ENCODE assay signal across 16 cellular contexts in the genomic region with DNA sequence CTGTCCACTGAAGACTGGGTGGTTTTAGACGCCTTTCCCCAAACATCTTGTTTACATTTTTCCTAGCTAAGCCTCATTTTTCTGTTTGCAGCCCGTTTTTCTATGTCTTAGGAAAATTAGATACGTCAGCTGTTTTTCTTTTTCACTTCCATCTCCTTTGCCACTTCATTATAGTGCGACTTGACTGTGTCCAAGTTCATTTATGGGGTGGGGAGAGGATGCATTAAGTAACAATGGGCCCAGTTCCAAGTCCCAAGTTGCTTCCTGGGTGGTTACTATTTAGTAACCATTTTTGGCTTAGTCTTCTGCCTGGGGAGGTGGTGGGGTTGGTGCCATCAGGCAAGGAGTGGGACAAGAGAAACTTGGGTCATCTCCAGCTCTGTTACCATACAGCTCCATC.
DNase-seq lines count a peak whose midpoint lies in the region; ATAC-seq and TF ChIP-seq lines count a peak whose summit lies in the region.
"Had no signal": no experiment of that assay in that cellular context is flagged by ENCODE, and none has a peak within 500 bp of the region (broad histone marks: within the 10 kb centered on the region; RNA-seq: fewer than 3 reads in every experiment).

No MANE protein-coding gene starts in this region.

- intact Hi-C loops in testis (cut with DNase I; ENCODE audit: low total_unique reads), result no loop called here

- DNase-seq in AML-193 (lab: John Stamatoyannopoulos, UW), result peak; percentile 53 to 55
- DNase-seq in RPMI7951 (ENCODE audit: low read depth), result peak; percentile 57
- peak; percentile 8 for DNase-seq in fibroblast of peridontal ligament (ENCODE audit: extremely low read depth)
- no peak for DNase-seq in nephron progenitor cell
- no peak for DNase-seq in testis
- DNase-seq in GDM1 (lab: John Stamatoyannopoulos, UW), result no peak
- DNase-seq in HFFc6, result no peak
- DNase-seq: activated CD4-positive, alpha-beta T cell treated with anti-CD3 and anti-CD28 coated beads, Interleukin-2, amount 10 ng/mL, durations not matched to agents 24 days and 14 days; COR-L47; EL; foreskin fibroblast; kidney; NCI-H1436; NCI-H2171 treated with DMSO at 0.1 percent for 48 hours had no signal

- no peaks in the 10 kb centered on the region for H3K36me3 ChIP-seq in testis (ENCODE audit: low read depth, missing control alignments)

- H3K4me1 Mint-ChIP-seq in nephron progenitor cell (peaks cover 15% of the 10 kb centered on the region), HFFc6 (ENCODE audit: low read depth) (peaks cover 57% of the 10 kb centered on the region)

- no peaks in the 10 kb centered on the region for H3K9me3 ChIP-seq in testis

- no peak for TF ChIP-seq CTCF in nephron progenitor cell (IDR thresholded peaks at IDR 0.05)
- no peak for TF ChIP-seq CTCF in testis (IDR thresholded peaks at IDR 0.05)
- no peak for TF ChIP-seq CTCF in HFFc6 (IDR thresholded peaks at IDR 0.05)

- no peak overlapping the region for H3K27ac ChIP-seq in testis

- peaks cover 19% of the 10 kb centered on the region for H3K36me3 Mint-ChIP-seq in nephron progenitor cell (ENCODE audit: low read depth)
- peaks cover 40% of the 10 kb centered on the region for H3K36me3 Mint-ChIP-seq in HFFc6 (ENCODE audit: low read depth)

- ATAC-seq in GM18868 (IDR thresholded peaks at IDR 0.05; ENCODE audit: unreplicated experiment), result no peak

- peaks cover 8% of the 10 kb centered on the region for H3K4me1 ChIP-seq in testis

- no peak for TF ChIP-seq POLR2A in testis (IDR thresholded peaks at IDR 0.05)

- H3K27me3 Mint-ChIP-seq in nephron progenitor cell (ENCODE audit: low read depth, poor library complexity), result peaks cover 4% of the 10 kb centered on the region
- peaks cover under 1% of the 10 kb centered on the region; the same call in 1 of the 2 replicates for H3K27me3 Mint-ChIP-seq in HFFc6 (ENCODE audit: insufficient read depth)
- H3K27me3 Mint-ChIP-seq: activated CD4-positive, alpha-beta T cell treated with anti-CD3 and anti-CD28 coated beads, Interleukin-2, amount 10 ng/mL, durations not matched to agents 24 days and 14 days had no signal

- H3K4me3 ChIP-seq in testis, result no peak overlapping the region

- H3K9me3 Mint-ChIP-seq in nephron progenitor cell (no peaks in the 10 kb centered on the region), HFFc6 (no peaks in the 10 kb centered on the region)
- H3K9me3 Mint-ChIP-seq: activated CD4-positive, alpha-beta T cell treated with anti-CD3 and anti-CD28 coated beads, Interleukin-2, amount 10 ng/mL, durations not matched to agents 24 days and 14 days; T-helper 1 cell treated with Interleukin-12 subunit alpha and Interleukin-12 subunit beta and Interleukin-4 antibody, amounts not matched to agents 30 μg/mL and 1 μg/mL, for 36 hours had no signal

- no peak overlapping the region for H3K4me3 Mint-ChIP-seq in nephron progenitor cell
- H3K4me3 Mint-ChIP-seq in HFFc6, result no peak overlapping the region
- H3K4me3 Mint-ChIP-seq: activated CD4-positive, alpha-beta T cell treated with anti-CD3 and anti-CD28 coated beads, Interleukin-2, amount 10 ng/mL, durations not matched to agents 24 days and 14 days; T-helper 1 cell treated with Interleukin-12 subunit alpha and Interleukin-12 subunit beta and Interleukin-4 antibody, amounts not matched to agents 30 μg/mL and 1 μg/mL, for 36 hours had no signal

- 84% methylated on average over 4 of the region's 4 CpGs for WGBS in testis, 2 donors

- no peaks in the 10 kb centered on the region for H3K27me3 ChIP-seq in testis

- H3K27ac Mint-ChIP-seq in nephron progenitor cell (peak overlapping the region; percentile 50), HFFc6 (no peak overlapping the region; the same call in 1 of the 2 replicates)
- H3K27ac Mint-ChIP-seq: activated CD4-positive, alpha-beta T cell treated with anti-CD3 and anti-CD28 coated beads, Interleukin-2, amount 10 ng/mL, durations not matched to agents 24 days and 14 days; T-helper 1 cell treated with Interleukin-12 subunit alpha and Interleukin-12 subunit beta and Interleukin-4 antibody, amounts not matched to agents 30 μg/mL and 1 μg/mL, for 36 hours had no signal

Comparison
In these comparisons a context has a peak if more than half of its experiments do, and no peak if none do; other contexts are left out.
1. DNase-seq: peak in AML-193 (2 of 2), RPMI7951 (single experiment) and fibroblast of peridontal ligament (single experiment); none in nephron progenitor cell (single experiment), testis (single experiment), GDM1 (single experiment) and HFFc6 (single experiment).